In the genomic region with DNA sequence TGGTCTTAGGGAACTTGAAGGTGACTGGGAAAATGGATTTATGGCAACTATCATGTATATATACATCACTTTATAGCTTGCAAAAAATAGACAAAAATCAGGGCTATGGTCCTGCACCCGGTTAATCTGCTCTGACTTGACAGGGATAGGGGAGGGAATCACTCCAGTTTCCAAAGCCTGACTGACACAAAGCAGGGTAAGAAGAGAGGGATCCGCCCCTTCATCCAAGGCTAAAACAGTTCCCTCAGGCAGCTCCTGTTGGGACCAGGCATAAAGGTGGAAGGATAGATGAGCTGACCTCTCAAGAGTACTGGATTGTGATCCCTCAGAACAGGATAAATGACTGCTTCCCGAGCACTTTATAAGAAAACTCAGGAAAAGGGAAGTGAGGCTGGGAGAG, we compare ENCODE assay signal across 1 cellular context.
TF ChIP-seq lines count a peak whose summit lies in the region.

No MANE protein-coding gene starts in this region.

TF ChIP-seq in H1, 55 proteins besides CTCF, POLR2A, EP300 and RAD21:
- TF ChIP-seq EZH2 (IDR thresholded peaks at IDR 0.05; ENCODE audit: low read depth, low read length, severe bottlenecking): no peak
- TF ChIP-seq KDM4A (IDR thresholded peaks at IDR 0.05; ENCODE audit: low read depth, low read length, severe bottlenecking): no peak
- no peak for TF ChIP-seq CHD1 (IDR thresholded peaks at IDR 0.05; ENCODE audit: low read depth, low read length)
- TF ChIP-seq, protein P1, sequence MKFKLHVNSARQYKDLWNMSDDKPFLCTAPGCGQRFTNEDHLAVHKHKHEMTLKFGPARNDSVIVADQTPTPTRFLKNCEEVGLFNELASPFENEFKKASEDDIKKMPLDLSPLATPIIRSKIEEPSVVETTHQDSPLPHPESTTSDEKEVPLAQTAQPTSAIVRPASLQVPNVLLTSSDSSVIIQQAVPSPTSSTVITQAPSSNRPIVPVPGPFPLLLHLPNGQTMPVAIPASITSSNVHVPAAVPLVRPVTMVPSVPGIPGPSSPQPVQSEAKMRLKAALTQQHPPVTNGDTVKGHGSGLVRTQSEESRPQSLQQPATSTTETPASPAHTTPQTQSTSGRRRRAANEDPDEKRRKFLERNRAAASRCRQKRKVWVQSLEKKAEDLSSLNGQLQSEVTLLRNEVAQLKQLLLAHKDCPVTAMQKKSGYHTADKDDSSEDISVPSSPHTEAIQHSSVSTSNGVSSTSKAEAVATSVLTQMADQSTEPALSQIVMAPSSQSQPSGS (IDR thresholded peaks at IDR 0.05; ENCODE audit: low read length): no peak
- TF ChIP-seq JUN (IDR thresholded peaks at IDR 0.05; ENCODE audit: low read depth, low read length): no peak
- TF ChIP-seq ASH2L (IDR thresholded peaks at IDR 0.05; ENCODE audit: low read length): no peak
- no peak for TF ChIP-seq HDAC6 (IDR thresholded peaks at IDR 0.05; ENCODE audit: low read depth, low read length)
- TF ChIP-seq KDM1A (IDR thresholded peaks at IDR 0.05; ENCODE audit: borderline replicate concordance, low read length): no peak
- no peak for TF ChIP-seq MAX (IDR thresholded peaks at IDR 0.05)
- TF ChIP-seq POU5F1 (IDR thresholded peaks at IDR 0.05; ENCODE audit: low read depth, low read length): no peak
- TF ChIP-seq, protein P2, sequence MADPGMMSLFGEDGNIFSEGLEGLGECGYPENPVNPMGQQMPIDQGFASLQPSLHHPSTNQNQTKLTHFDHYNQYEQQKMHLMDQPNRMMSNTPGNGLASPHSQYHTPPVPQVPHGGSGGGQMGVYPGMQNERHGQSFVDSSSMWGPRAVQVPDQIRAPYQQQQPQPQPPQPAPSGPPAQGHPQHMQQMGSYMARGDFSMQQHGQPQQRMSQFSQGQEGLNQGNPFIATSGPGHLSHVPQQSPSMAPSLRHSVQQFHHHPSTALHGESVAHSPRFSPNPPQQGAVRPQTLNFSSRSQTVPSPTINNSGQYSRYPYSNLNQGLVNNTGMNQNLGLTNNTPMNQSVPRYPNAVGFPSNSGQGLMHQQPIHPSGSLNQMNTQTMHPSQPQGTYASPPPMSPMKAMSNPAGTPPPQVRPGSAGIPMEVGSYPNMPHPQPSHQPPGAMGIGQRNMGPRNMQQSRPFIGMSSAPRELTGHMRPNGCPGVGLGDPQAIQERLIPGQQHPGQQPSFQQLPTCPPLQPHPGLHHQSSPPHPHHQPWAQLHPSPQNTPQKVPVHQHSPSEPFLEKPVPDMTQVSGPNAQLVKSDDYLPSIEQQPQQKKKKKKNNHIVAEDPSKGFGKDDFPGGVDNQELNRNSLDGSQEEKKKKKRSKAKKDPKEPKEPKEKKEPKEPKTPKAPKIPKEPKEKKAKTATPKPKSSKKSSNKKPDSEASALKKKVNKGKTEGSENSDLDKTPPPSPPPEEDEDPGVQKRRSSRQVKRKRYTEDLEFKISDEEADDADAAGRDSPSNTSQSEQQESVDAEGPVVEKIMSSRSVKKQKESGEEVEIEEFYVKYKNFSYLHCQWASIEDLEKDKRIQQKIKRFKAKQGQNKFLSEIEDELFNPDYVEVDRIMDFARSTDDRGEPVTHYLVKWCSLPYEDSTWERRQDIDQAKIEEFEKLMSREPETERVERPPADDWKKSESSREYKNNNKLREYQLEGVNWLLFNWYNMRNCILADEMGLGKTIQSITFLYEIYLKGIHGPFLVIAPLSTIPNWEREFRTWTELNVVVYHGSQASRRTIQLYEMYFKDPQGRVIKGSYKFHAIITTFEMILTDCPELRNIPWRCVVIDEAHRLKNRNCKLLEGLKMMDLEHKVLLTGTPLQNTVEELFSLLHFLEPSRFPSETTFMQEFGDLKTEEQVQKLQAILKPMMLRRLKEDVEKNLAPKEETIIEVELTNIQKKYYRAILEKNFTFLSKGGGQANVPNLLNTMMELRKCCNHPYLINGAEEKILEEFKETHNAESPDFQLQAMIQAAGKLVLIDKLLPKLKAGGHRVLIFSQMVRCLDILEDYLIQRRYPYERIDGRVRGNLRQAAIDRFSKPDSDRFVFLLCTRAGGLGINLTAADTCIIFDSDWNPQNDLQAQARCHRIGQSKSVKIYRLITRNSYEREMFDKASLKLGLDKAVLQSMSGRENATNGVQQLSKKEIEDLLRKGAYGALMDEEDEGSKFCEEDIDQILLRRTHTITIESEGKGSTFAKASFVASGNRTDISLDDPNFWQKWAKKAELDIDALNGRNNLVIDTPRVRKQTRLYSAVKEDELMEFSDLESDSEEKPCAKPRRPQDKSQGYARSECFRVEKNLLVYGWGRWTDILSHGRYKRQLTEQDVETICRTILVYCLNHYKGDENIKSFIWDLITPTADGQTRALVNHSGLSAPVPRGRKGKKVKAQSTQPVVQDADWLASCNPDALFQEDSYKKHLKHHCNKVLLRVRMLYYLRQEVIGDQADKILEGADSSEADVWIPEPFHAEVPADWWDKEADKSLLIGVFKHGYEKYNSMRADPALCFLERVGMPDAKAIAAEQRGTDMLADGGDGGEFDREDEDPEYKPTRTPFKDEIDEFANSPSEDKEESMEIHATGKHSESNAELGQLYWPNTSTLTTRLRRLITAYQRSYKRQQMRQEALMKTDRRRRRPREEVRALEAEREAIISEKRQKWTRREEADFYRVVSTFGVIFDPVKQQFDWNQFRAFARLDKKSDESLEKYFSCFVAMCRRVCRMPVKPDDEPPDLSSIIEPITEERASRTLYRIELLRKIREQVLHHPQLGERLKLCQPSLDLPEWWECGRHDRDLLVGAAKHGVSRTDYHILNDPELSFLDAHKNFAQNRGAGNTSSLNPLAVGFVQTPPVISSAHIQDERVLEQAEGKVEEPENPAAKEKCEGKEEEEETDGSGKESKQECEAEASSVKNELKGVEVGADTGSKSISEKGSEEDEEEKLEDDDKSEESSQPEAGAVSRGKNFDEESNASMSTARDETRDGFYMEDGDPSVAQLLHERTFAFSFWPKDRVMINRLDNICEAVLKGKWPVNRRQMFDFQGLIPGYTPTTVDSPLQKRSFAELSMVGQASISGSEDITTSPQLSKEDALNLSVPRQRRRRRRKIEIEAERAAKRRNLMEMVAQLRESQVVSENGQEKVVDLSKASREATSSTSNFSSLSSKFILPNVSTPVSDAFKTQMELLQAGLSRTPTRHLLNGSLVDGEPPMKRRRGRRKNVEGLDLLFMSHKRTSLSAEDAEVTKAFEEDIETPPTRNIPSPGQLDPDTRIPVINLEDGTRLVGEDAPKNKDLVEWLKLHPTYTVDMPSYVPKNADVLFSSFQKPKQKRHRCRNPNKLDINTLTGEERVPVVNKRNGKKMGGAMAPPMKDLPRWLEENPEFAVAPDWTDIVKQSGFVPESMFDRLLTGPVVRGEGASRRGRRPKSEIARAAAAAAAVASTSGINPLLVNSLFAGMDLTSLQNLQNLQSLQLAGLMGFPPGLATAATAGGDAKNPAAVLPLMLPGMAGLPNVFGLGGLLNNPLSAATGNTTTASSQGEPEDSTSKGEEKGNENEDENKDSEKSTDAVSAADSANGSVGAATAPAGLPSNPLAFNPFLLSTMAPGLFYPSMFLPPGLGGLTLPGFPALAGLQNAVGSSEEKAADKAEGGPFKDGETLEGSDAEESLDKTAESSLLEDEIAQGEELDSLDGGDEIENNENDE (IDR thresholded peaks at IDR 0.05; ENCODE audit: insufficient replicate concordance, low read length): no peak
- TF ChIP-seq JUND (IDR thresholded peaks at IDR 0.05; ENCODE audit: low read length): no peak
- TF ChIP-seq SUZ12 (IDR thresholded peaks at IDR 0.05; ENCODE audit: low read length): no peak
- no peak for TF ChIP-seq GABPA (IDR thresholded peaks at IDR 0.05; ENCODE audit: borderline replicate concordance, insufficient read depth, low read length)
TF ChIP-seq in H1: peak in this region for 0.
